Comparison of ENCODE assay signal across 8 cellular contexts in genomic region chr19:6198896-6199239, GRCh38.
DNase-seq lines count a peak whose midpoint lies in the region; ATAC-seq and TF ChIP-seq lines count a peak whose summit lies in the region.

No MANE protein-coding gene starts in this region.

- peak overlapping the region; percentile 83 to 96 (median 93) for H3K4me3 Mint-ChIP-seq in CD8-positive, alpha-beta memory T cell
- peak overlapping the region; percentile 98 for H3K4me3 Mint-ChIP-seq in activated naive CD8-positive, alpha-beta T cell treated with anti-CD3 and anti-CD28 coated beads, Interleukin-2, amount 10 ng/mL, durations not matched to agents 7 days and 5 days

- CTCF ChIA-PET in CD8-positive, alpha-beta memory T cell (lab: Charles Lee) = interaction anchor here (1.2 kb wide), 1 partner anchor 180 kb away, joined by 3 read pairs; no protein-coding TSS in a partner anchor

- peaks cover 11 to 18% (median 12%) of the 10 kb centered on the region in 3 donors for H3K4me1 Mint-ChIP-seq in CD8-positive, alpha-beta memory T cell
- H3K4me1 Mint-ChIP-seq in activated naive CD8-positive, alpha-beta T cell treated with anti-CD3 and anti-CD28 coated beads, Interleukin-2, amount 10 ng/mL, durations not matched to agents 7 days and 5 days = peaks cover 15% of the 10 kb centered on the region

- H3K27me3 Mint-ChIP-seq in CD8-positive, alpha-beta memory T cell = peaks cover 2 to 6% of the 10 kb centered on the region in 2 donors
- peaks cover 2% of the 10 kb centered on the region for H3K27me3 Mint-ChIP-seq in activated naive CD8-positive, alpha-beta T cell treated with anti-CD3 and anti-CD28 coated beads, Interleukin-2, amount 10 ng/mL, durations not matched to agents 7 days and 5 days

- H3K27ac Mint-ChIP-seq in CD8-positive, alpha-beta memory T cell = peak overlapping the region; percentile 71 to 94 (median 90)
- peak overlapping the region; percentile 97 for H3K27ac Mint-ChIP-seq in activated naive CD8-positive, alpha-beta T cell treated with anti-CD3 and anti-CD28 coated beads, Interleukin-2, amount 10 ng/mL, durations not matched to agents 7 days and 5 days

- peaks cover 0 to 8% (median 7%) of the 10 kb centered on the region in 3 donors for H3K36me3 Mint-ChIP-seq in CD8-positive, alpha-beta memory T cell
- H3K36me3 Mint-ChIP-seq in activated naive CD8-positive, alpha-beta T cell treated with anti-CD3 and anti-CD28 coated beads, Interleukin-2, amount 10 ng/mL, durations not matched to agents 7 days and 5 days = peaks cover 25% of the 10 kb centered on the region

- peak; percentile 2 for ATAC-seq in HG02678 (IDR thresholded peaks at IDR 0.05; ENCODE audit: unreplicated experiment)
- ATAC-seq in activated naive CD8-positive, alpha-beta T cell treated with anti-CD3 and anti-CD28 coated beads, Interleukin-2, amount 10 ng/mL, durations not matched to agents 7 days and 5 days (ENCODE audit: low read depth) = no peak
- ATAC-seq in lower lobe of right lung = no peak

- peaks cover 0 to 4% (median 0%) of the 10 kb centered on the region in 5 donors for H3K9me3 Mint-ChIP-seq in CD8-positive, alpha-beta memory T cell
- peaks cover 3% of the 10 kb centered on the region for H3K9me3 Mint-ChIP-seq in activated naive CD8-positive, alpha-beta T cell treated with anti-CD3 and anti-CD28 coated beads, Interleukin-2, amount 10 ng/mL, durations not matched to agents 7 days and 5 days

- DNase-seq in CD8-positive, alpha-beta memory T cell = no peak
- DNase-seq in activated naive CD8-positive, alpha-beta T cell treated with anti-CD3 and anti-CD28 coated beads, Interleukin-2, amount 10 ng/mL, durations not matched to agents 7 days and 5 days = no peak
- DNase-seq in lower lobe of right lung = no peak
- DNase-seq in EL = no peak
- no peak for DNase-seq in activated CD4-positive, alpha-beta T cell treated with anti-CD3 and anti-CD28 coated beads, Interleukin-2, amount 50 U/mL, for 4 hours
- DNase-seq in NCI-H345 treated with DMSO at 0.1 percent for 48 hours (lab: John Stamatoyannopoulos, UW; ENCODE audit: unreplicated experiment) = no peak

- peaks cover 10% of the 10 kb centered on the region for H3K4me1 ChIP-seq in CD8-positive, alpha-beta memory T cell (ENCODE audit: insufficient read depth, low read length)
- H3K4me1 ChIP-seq in lower lobe of right lung (peaks cover 22% of the 10 kb centered on the region), urinary bladder (ENCODE audit: insufficient read depth) (no peaks in the 10 kb centered on the region)

- H3K36me3 ChIP-seq in CD8-positive, alpha-beta memory T cell (ENCODE audit: insufficient read depth, low read length) = no peaks in the 10 kb centered on the region
- no peaks in the 10 kb centered on the region for H3K36me3 ChIP-seq in lower lobe of right lung
- H3K36me3 ChIP-seq in urinary bladder (ENCODE audit: insufficient read depth) = no peaks in the 10 kb centered on the region

- peak overlapping the region; percentile 96 for H3K4me3 ChIP-seq in CD8-positive, alpha-beta memory T cell (ENCODE audit: low read length)
- peak overlapping the region; percentile 80 for H3K4me3 ChIP-seq in lower lobe of right lung
- H3K4me3 ChIP-seq in urinary bladder (ENCODE audit: low read depth, low read length) = peak overlapping the region; percentile 42

- 15% methylated on average over 8 of the region's 8 CpGs for WGBS in urinary bladder

- POLR2A ChIA-PET in CD8-positive, alpha-beta memory T cell (lab: Charles Lee) = no interaction called here
- POLR2A ChIA-PET in activated naive CD8-positive, alpha-beta T cell treated with anti-CD3 and anti-CD28 coated beads, Interleukin-2, amount 10 ng/mL, durations not matched to agents 7 days and 5 days (lab: Charles Lee) = no interaction called here

- H3K27ac ChIP-seq in CD8-positive, alpha-beta memory T cell (ENCODE audit: low read depth, low read length) = peak overlapping the region; percentile 69
- H3K27ac ChIP-seq in lower lobe of right lung (peak overlapping the region; percentile 77), urinary bladder (ENCODE audit: low read depth) (no peak overlapping the region)

- intact Hi-C loops in lower lobe of right lung (cut with DNase I) = no loop called here

- no peaks in the 10 kb centered on the region for H3K9me3 ChIP-seq in CD8-positive, alpha-beta memory T cell (ENCODE audit: low read length)
- H3K9me3 ChIP-seq in lower lobe of right lung = no peaks in the 10 kb centered on the region

- H3K27me3 ChIP-seq in CD8-positive, alpha-beta memory T cell (ENCODE audit: insufficient read depth, low read length, poor library complexity, severe bottlenecking) = no peaks in the 10 kb centered on the region
- no peaks in the 10 kb centered on the region for H3K27me3 ChIP-seq in lower lobe of right lung (ENCODE audit: low read depth)

- no peak for TF ChIP-seq CTCF in lower lobe of right lung (IDR thresholded peaks at IDR 0.05)

Comparison
In these comparisons a context has a peak if more than half of its experiments do, and no peak if none do; other contexts are left out.
1. H3K4me3 ChIP-seq: peak in every context shown above with its lines; median percentile 96 in CD8-positive, alpha-beta memory T cell; 80 in lower lobe of right lung; 42 in urinary bladder.